Comparison of ENCODE assay signal across 1 cellular context in the genomic region with DNA sequence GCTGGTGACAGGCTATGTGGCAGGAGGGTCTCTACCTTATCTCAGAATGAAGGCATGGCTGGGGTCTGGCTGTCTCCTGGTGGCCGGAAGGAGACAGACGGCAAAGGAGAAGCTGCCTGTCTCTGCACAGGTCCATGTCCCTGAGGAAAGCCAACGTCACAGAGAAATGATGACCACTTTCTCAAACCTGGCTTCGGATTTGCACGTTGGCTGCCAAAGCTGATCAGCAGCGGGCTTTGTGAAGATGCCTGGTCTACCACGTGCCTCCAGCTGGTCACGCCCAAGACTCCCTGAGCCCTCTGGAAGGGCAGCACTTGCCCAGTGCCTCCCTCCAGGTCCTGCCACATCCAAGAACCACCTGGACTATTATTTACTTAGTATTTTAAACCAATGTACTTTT.
TF ChIP-seq lines count a peak whose summit lies in the region.

No MANE protein-coding gene starts in this region.

TF ChIP-seq in GM12878, 131 proteins besides CTCF, POLR2A, EP300 and RAD21:
- TF ChIP-seq POLR2AphosphoS2 (IDR thresholded peaks at IDR 0.05; ENCODE audit: low read depth, low read length) (peak; percentile 15), PAX8 (IDR thresholded peaks at IDR 0.05) (no peak), MEF2B (IDR thresholded peaks at IDR 0.05; ENCODE audit: partially characterized antibody, poor library complexity, severe bottlenecking) (no peak)
